Comparison of ENCODE assay signal across 28 cellular contexts in genomic region chr9:110463499-110463898, GRCh38.
"Had no signal": no experiment of that assay in that cellular context is flagged by ENCODE, and none has a peak within 500 bp of the region (broad histone marks: within the 10 kb centered on the region; RNA-seq: fewer than 3 reads in every experiment).

No MANE protein-coding gene starts in this region.

- H3K4me3 Mint-ChIP-seq: natural killer cell; nephron; neural progenitor cell; stimulated activated effector memory CD8-positive, alpha-beta T cell treated with anti-CD3 and anti-CD28 coated beads, Interleukin-12 subunit alpha, Interleukin-12 subunit beta, amount 100 ng/mL, for 72 hours; stimulated activated naive B cell treated with anti-CD40 and anti-IgM and Interleukin-4, amounts not matched to agents 10 μg/mL and 1 μg/mL and 100 μg/mL, for 72 hours; stimulated activated naive CD8-positive, alpha-beta T cell treated with anti-CD3 and anti-CD28 coated beads, Interleukin-15, Interleukin-2, amounts not matched to agents 100 ng/mL and 50 ng/mL, for 24 hours had no signal

- H3K9me3 ChIP-seq: ovary, psoas muscle, right lobe of liver, sigmoid colon, stomach, thoracic aorta, thyroid gland, tibial nerve, upper lobe of left lung, uterus had no signal

- H3K27ac Mint-ChIP-seq: natural killer cell; nephron; neural progenitor cell; progenitor cell of endocrine pancreas; stimulated activated effector memory CD8-positive, alpha-beta T cell treated with anti-CD3 and anti-CD28 coated beads, Interleukin-12 subunit alpha, Interleukin-12 subunit beta, amount 100 ng/mL, for 72 hours; stimulated activated naive B cell treated with anti-CD40 and anti-IgM and Interleukin-4, amounts not matched to agents 10 μg/mL and 1 μg/mL and 100 μg/mL, for 72 hours; stimulated activated naive CD8-positive, alpha-beta T cell treated with anti-CD3 and anti-CD28 coated beads, Interleukin-15, Interleukin-2, amounts not matched to agents 100 ng/mL and 50 ng/mL, for 24 hours had no signal

- H3K9me3 Mint-ChIP-seq: natural killer cell; nephron; neural progenitor cell; stimulated activated effector memory CD8-positive, alpha-beta T cell treated with anti-CD3 and anti-CD28 coated beads, Interleukin-12 subunit alpha, Interleukin-12 subunit beta, amount 100 ng/mL, for 72 hours; stimulated activated naive B cell treated with anti-CD40 and anti-IgM and Interleukin-4, amounts not matched to agents 10 μg/mL and 1 μg/mL and 100 μg/mL, for 72 hours; stimulated activated naive CD8-positive, alpha-beta T cell treated with anti-CD3 and anti-CD28 coated beads, Interleukin-15, Interleukin-2, amounts not matched to agents 100 ng/mL and 50 ng/mL, for 24 hours had no signal

- ATAC-seq: natural killer cell; psoas muscle; right cardiac atrium; right lobe of liver; stimulated activated effector memory CD8-positive, alpha-beta T cell treated with anti-CD3 and anti-CD28 coated beads, Interleukin-12 subunit alpha, Interleukin-12 subunit beta, amount 100 ng/mL, for 72 hours; stimulated activated naive B cell treated with anti-CD40 and anti-IgM and Interleukin-4, amounts not matched to agents 10 μg/mL and 1 μg/mL and 100 μg/mL, for 72 hours had no signal

- H3K4me1 ChIP-seq: neural progenitor cell, parathyroid adenoma, psoas muscle, right lobe of liver, sigmoid colon, stomach, thyroid gland, tibial nerve, upper lobe of left lung, uterus had no signal

- H3K79me2 ChIP-seq: parathyroid adenoma had no signal

- H3K27me3 ChIP-seq: neural progenitor cell, ovary, right lobe of liver, sigmoid colon, stomach, thyroid gland, tibial nerve, upper lobe of left lung, uterus had no signal

- H3K9ac ChIP-seq: neural progenitor cell, parathyroid adenoma had no signal

- DNase-seq: natural killer cell; occipital lobe; ovary; posterior cingulate gyrus; psoas muscle; right cardiac atrium; right lobe of liver; sigmoid colon; small intestine; stimulated activated CD4-positive, alpha-beta T cell treated with anti-CD3 and anti-CD28 coated beads, Interleukin-15, amount 100 ng/mL, for 24 hours; stimulated activated CD4-positive, alpha-beta T cell treated with anti-CD3 and anti-CD28 coated beads, Interleukin-2, amount 100 ng/mL, for 24 hours; stimulated activated CD4-positive, alpha-beta T cell treated with anti-CD3 and anti-CD28 coated beads, Interleukin-2, amount 100 ng/mL, for 48 hours; stimulated activated CD4-positive, alpha-beta T cell treated with anti-CD3 and anti-CD28 coated beads, Interleukin-4, amount 100 ng/mL, for 24 hours; stimulated activated naive B cell treated with anti-CD40 and anti-IgM and Interleukin-4, amounts not matched to agents 10 μg/mL and 1 μg/mL and 100 μg/mL, for 72 hours; stimulated activated naive CD4-positive, alpha-beta T cell treated with Interleukin-2 at 50 U/mL for 16 hours; stomach; thyroid gland; trophoblast cell; upper lobe of left lung; uterus had no signal

- H3K27me3 Mint-ChIP-seq: progenitor cell of endocrine pancreas; stimulated activated naive B cell treated with anti-CD40 and anti-IgM and Interleukin-4, amounts not matched to agents 10 μg/mL and 1 μg/mL and 100 μg/mL, for 72 hours; stimulated activated naive CD8-positive, alpha-beta T cell treated with anti-CD3 and anti-CD28 coated beads, Interleukin-15, Interleukin-2, amounts not matched to agents 100 ng/mL and 50 ng/mL, for 24 hours had no signal

- H3K4me3 ChIP-seq: neural progenitor cell, ovary, psoas muscle, right lobe of liver, sigmoid colon, stomach, thoracic aorta, thyroid gland, tibial nerve, upper lobe of left lung, uterus had no signal

- H3K4me1 Mint-ChIP-seq: natural killer cell; nephron; neural progenitor cell; stimulated activated effector memory CD8-positive, alpha-beta T cell treated with anti-CD3 and anti-CD28 coated beads, Interleukin-12 subunit alpha, Interleukin-12 subunit beta, amount 100 ng/mL, for 72 hours had no signal

- H3K4me2 ChIP-seq: neural progenitor cell had no signal

- H3K36me3 Mint-ChIP-seq: natural killer cell; neural progenitor cell; stimulated activated effector memory CD8-positive, alpha-beta T cell treated with anti-CD3 and anti-CD28 coated beads, Interleukin-12 subunit alpha, Interleukin-12 subunit beta, amount 100 ng/mL, for 72 hours; stimulated activated naive B cell treated with anti-CD40 and anti-IgM and Interleukin-4, amounts not matched to agents 10 μg/mL and 1 μg/mL and 100 μg/mL, for 72 hours had no signal

- H3K27ac ChIP-seq: neural progenitor cell, ovary, parathyroid adenoma, psoas muscle, right lobe of liver, sigmoid colon, stomach, thyroid gland, tibial nerve, upper lobe of left lung, uterus had no signal

- H3K36me3 ChIP-seq: neural progenitor cell, ovary, right lobe of liver, sigmoid colon, stomach, thoracic aorta, thyroid gland, upper lobe of left lung, uterus had no signal

- H2AFZ ChIP-seq: parathyroid adenoma had no signal
